ENCODE assay signal across 9 cellular contexts in genomic region chr17:60523822-60524221, GRCh38. TPM values are rescaled to one million over a fixed set of nuclear protein-coding genes. Genes with fewer than 3 reads are reported as not detected.
DNase-seq lines count a peak whose midpoint lies in the region; ATAC-seq and TF ChIP-seq lines count a peak whose summit lies in the region.
"Had no signal": no experiment of that assay in that cellular context is flagged by ENCODE, and none has a peak within 500 bp of the region (broad histone marks: within the 10 kb centered on the region; RNA-seq: fewer than 3 reads in every experiment).

No MANE protein-coding gene starts in this region.

- H3K4me1 Mint-ChIP-seq in GM23338 = peaks cover 5% of the 10 kb centered on the region; the same call in 2 of the 3 replicates

- H3K4me1 ChIP-seq in GM23338 (ENCODE audit: insufficient read depth) (peaks cover 11% of the 10 kb centered on the region), SJSA1 (replicated peaks) (peaks cover 13% of the 10 kb centered on the region), esophagus squamous epithelium (peaks cover 4 to 51% (median 7%) of the 10 kb centered on the region in 3 donors)

- H3K27ac ChIP-seq in GM23338 (ENCODE audit: low read depth) (no peak overlapping the region), SJSA1 (no peak overlapping the region), esophagus squamous epithelium (peak overlapping the region in 1 of 4 donors; percentile 99)

- intact Hi-C loops in esophagus squamous epithelium (cut with DNase I) (no loop called here), posterior vena cava (cut with DNase I) (no loop called here)

- H3K27me3 ChIP-seq in GM23338 (ENCODE audit: insufficient read depth) (no peaks in the 10 kb centered on the region), SJSA1 (replicated peaks) (no peaks in the 10 kb centered on the region), esophagus squamous epithelium (no peaks in the 10 kb centered on the region)

- peak overlapping the region; percentile 88 for H3K4me3 Mint-ChIP-seq in GM23338

- H3K9me3 Mint-ChIP-seq in GM23338 = no peaks in the 10 kb centered on the region; the same call in 2 of the 3 replicates

- peaks cover 17% of the 10 kb centered on the region; the same call in 1 of the 2 replicates for H4K20me1 ChIP-seq in GM23338 (replicated peaks; ENCODE audit: insufficient read depth)

- H3K79me2 ChIP-seq in GM23338 (replicated peaks; ENCODE audit: insufficient read depth) = peaks cover 83% of the 10 kb centered on the region

- H2AFZ ChIP-seq in GM23338 = no peak overlapping the region

- DNase-seq in GM23338 (ENCODE audit: low spot score) = no peak
- no peak for DNase-seq in SJSA1 (ENCODE audit: low read depth in 1 of 2, low spot score in 2 of 2)
- no peak for DNase-seq in esophagus squamous epithelium (lab: John Stamatoyannopoulos, UW)
- DNase-seq in retinal pigment epithelial cell (ENCODE audit: low read depth) = no peak
- no peak for DNase-seq in posterior vena cava (ENCODE audit: low spot score)
- no peak for DNase-seq in stimulated activated CD4-positive, alpha-beta T cell treated with anti-CD3 and anti-CD28 coated beads, Interleukin-4, amount 100 ng/mL, for 24 hours

- no peak for TF ChIP-seq POLR2A in esophagus squamous epithelium (IDR thresholded peaks at IDR 0.05)

- H3K4me3 ChIP-seq in GM23338 (peak overlapping the region; percentile 97), SJSA1 (peak overlapping the region; percentile 93), esophagus squamous epithelium (peak overlapping the region in 3 of 4 donors; percentile 90 to 94 (median 92)), retinal pigment epithelial cell (ENCODE audit: low read length) (peak overlapping the region; percentile 100)
- H3K4me3 ChIP-seq: lung had no signal

- ATAC-seq in GM23338 = no peak
- no peak for ATAC-seq in GM19351 (IDR thresholded peaks at IDR 0.05; ENCODE audit: unreplicated experiment)
- no peak for ATAC-seq in HG03469 (IDR thresholded peaks at IDR 0.05; ENCODE audit: unreplicated experiment)

- WGBS in esophagus squamous epithelium, 2 donors = 6 to 7% methylated on average over 1 of the region's 1 CpG

- H3K27ac Mint-ChIP-seq in GM23338 = no peak overlapping the region

- H3F3A ChIP-seq in GM23338 (replicated peaks; ENCODE audit: low read depth) = no peaks in the 10 kb centered on the region

- H3K27me3 Mint-ChIP-seq in GM23338 (ENCODE audit: insufficient read depth, low read depth, poor library complexity) = peaks cover 6% of the 10 kb centered on the region

- no peaks in the 10 kb centered on the region for H3K9me2 ChIP-seq in GM23338 (ENCODE audit: insufficient read depth)

- H3K36me3 ChIP-seq in GM23338 (ENCODE audit: insufficient read depth) (no peaks in the 10 kb centered on the region), SJSA1 (peaks cover 59% of the 10 kb centered on the region), esophagus squamous epithelium (peaks cover 0 to 15% (median 0%) of the 10 kb centered on the region in 3 donors)

- no peaks in the 10 kb centered on the region for H3K9me3 ChIP-seq in SJSA1 (replicated peaks)
- no peaks in the 10 kb centered on the region for H3K9me3 ChIP-seq in esophagus squamous epithelium

- peaks cover 22% of the 10 kb centered on the region for H3K36me3 Mint-ChIP-seq in GM23338 (ENCODE audit: low read depth)

- TF ChIP-seq CTCF in GM23338 (conservative IDR thresholded peaks at IDR 0.05; ENCODE audit: low read depth in 2 of 2) (no peak), esophagus squamous epithelium (IDR thresholded peaks at IDR 0.05) (no peak), retinal pigment epithelial cell (conservative IDR thresholded peaks at IDR 0.05; ENCODE audit: low read depth, low read length) (no peak)

- H3K4me2 ChIP-seq in GM23338 = peak overlapping the region; percentile 97

TF ChIP-seq in GM23338, 12 proteins besides CTCF, POLR2A, EP300 and RAD21:
- TF ChIP-seq ZNF114 (CRISPR knock-in tag; IDR thresholded peaks at IDR 0.05) = no peak
- no peak for TF ChIP-seq EZH2phosphoT487 (IDR thresholded peaks at IDR 0.05; ENCODE audit: unreplicated experiment)
- TF ChIP-seq STAT1 (IDR thresholded peaks at IDR 0.05; ENCODE audit: unreplicated experiment) = no peak
- TF ChIP-seq ETS1 (IDR thresholded peaks at IDR 0.05) = no peak
- TF ChIP-seq REST (IDR thresholded peaks at IDR 0.05; ENCODE audit: unreplicated experiment) = no peak
- TF ChIP-seq NANOG (IDR thresholded peaks at IDR 0.05; ENCODE audit: borderline replicate concordance) = no peak

RNA-seq across cellular contexts. Expression of gene APPBP2, which starts 2.2 kb away (rescaled TPM):
- total RNA-seq in GM23338 (2014; rRNA removed; shearing (Covaris generic)) = 14.3 and 15.0 TPM in 2 replicates
- polyA plus RNA-seq in GM23338 (2016; fragmentation: Nextera tagmentation; extraction: Ambion mirVana) = 5.1 and 9.3 TPM in 2 replicates
- 36.2 and 49.4 TPM in 2 replicates for total RNA-seq in SJSA1 (2014; rRNA removed; shearing (Covaris generic))
- total RNA-seq in esophagus squamous epithelium (10 to 100 TPM in 3 of 4 donors, 1 to 10 TPM in 1; 9.7 to 26.3 (median 16.0) TPM), posterior vena cava (10 to 100 TPM; 31.3 to 38.2 TPM)
